9 cellular contexts compared by ENCODE assay signal in the genomic region with DNA sequence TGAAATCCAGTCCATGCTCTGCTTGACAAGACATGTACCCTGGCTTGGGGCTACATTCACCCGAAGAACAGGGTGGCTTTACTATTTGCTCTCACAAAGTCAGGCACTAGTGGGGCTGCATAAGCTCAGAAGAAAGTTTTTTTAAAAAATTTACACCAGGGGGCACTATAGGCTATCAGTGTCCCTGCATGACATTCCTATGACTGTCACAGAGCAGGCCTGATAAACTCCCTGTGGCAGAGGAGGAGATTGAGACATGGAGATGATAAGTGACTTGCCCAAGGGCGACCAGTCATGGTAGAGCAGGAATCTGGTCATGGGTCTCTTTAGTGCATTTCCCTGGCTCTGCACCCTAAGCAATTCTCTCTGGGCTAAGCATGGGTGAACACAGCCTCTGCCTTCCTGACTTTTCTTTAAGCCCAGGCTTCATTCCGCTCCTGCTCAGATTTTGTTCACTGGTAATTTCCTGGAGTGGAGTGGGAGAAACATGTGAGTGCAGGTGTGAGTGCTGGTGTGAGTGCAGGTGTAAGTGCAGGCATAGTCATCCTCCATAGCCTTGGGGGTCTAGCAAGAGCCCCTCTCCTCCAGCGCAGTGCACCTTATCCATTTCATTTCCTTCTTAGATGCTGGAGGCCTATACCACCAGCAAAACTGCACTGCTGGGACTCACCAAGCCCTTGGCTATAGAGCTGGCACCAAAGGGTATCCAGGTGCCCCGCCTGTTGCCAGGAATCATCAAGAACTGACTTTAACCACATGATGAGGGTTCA.
A peak's percentile ranks its signal among the peaks of the same experiment; 100 is the strongest.
DNase-seq lines count a peak whose midpoint lies in the region; ATAC-seq lines count a peak whose summit lies in the region.
"Had no signal": no experiment of that assay in that cellular context is flagged by ENCODE, and none has a peak within 500 bp of the region (broad histone marks: within the 10 kb centered on the region; RNA-seq: fewer than 3 reads in every experiment).

No MANE protein-coding gene starts in this region.

- no peaks in the 10 kb centered on the region for H3K4me1 Mint-ChIP-seq in activated CD8-positive, alpha-beta T cell treated with anti-CD3 and anti-CD28 coated beads, Interleukin-2, amount 10 ng/mL, durations not matched to agents 7 days and 5 days (ENCODE audit: low read depth)
- H3K4me1 Mint-ChIP-seq: B cell had no signal

- no peak overlapping the region for H3K4me2 ChIP-seq in Karpas-422 (ENCODE audit: low read depth, low read length, poor library complexity, severe bottlenecking)

- DNase-seq in NCI-H1092 treated with DMSO at 0.1 percent for 48 hours (lab: John Stamatoyannopoulos, UW) (peak; percentile 48), NCI-H1092 (lab: John Stamatoyannopoulos, UW) (no peak), Karpas-422 (peak; percentile 86), iris pigment epithelial cell (ENCODE audit: low read depth) (peak; percentile 47), COLO668 (lab: John Stamatoyannopoulos, UW; ENCODE audit: unreplicated experiment) (no peak)
- peak; percentile 21 for DNase-seq in activated CD8-positive, alpha-beta T cell treated with anti-CD3 and anti-CD28 coated beads, Interleukin-2, amount 10 ng/mL, durations not matched to agents 7 days and 5 days
- DNase-seq in activated CD4-positive, alpha-beta T cell treated with anti-CD3 and anti-CD28 coated beads for 1 hour = no peak

- H3K27ac ChIP-seq in Karpas-422 (ENCODE audit: low read length) = no peak overlapping the region

- no peak overlapping the region for H3K27ac Mint-ChIP-seq in activated CD8-positive, alpha-beta T cell treated with anti-CD3 and anti-CD28 coated beads, Interleukin-2, amount 10 ng/mL, durations not matched to agents 7 days and 5 days
- H3K27ac Mint-ChIP-seq: B cell had no signal

- H3K27me3 ChIP-seq in Karpas-422 (ENCODE audit: low read length) = 0 out of 2 replicates have a peak, but pooled peaks cover 3% of the 10 kb centered on the region

- no peaks in the 10 kb centered on the region for H3K9me3 Mint-ChIP-seq in activated CD8-positive, alpha-beta T cell treated with anti-CD3 and anti-CD28 coated beads, Interleukin-2, amount 10 ng/mL, durations not matched to agents 7 days and 5 days (ENCODE audit: insufficient read depth)

- CTCF ChIA-PET in activated CD8-positive, alpha-beta T cell treated with anti-CD3 and anti-CD28 coated beads, Interleukin-2, amount 10 ng/mL, durations not matched to agents 7 days and 5 days (lab: Charles Lee) = interaction anchor here (0.6 to 1.5 kb wide), 15 partner anchors 11 to 382 kb away, joined by 3 to 12 read pairs (median 4); partner anchors contain the start of gene DHRS4

- H3K4me3 Mint-ChIP-seq in activated CD8-positive, alpha-beta T cell treated with anti-CD3 and anti-CD28 coated beads, Interleukin-2, amount 10 ng/mL, durations not matched to agents 7 days and 5 days = no peak overlapping the region
- H3K4me3 Mint-ChIP-seq: B cell had no signal

- no peaks in the 10 kb centered on the region for H3K4me1 ChIP-seq in Karpas-422 (ENCODE audit: low read length)

- H4K20me1 ChIP-seq in Karpas-422 (ENCODE audit: insufficient read depth, low read depth, low read length) = no peaks in the 10 kb centered on the region

- peaks cover 3% of the 10 kb centered on the region for H3K27me3 Mint-ChIP-seq in activated CD8-positive, alpha-beta T cell treated with anti-CD3 and anti-CD28 coated beads, Interleukin-2, amount 10 ng/mL, durations not matched to agents 7 days and 5 days (ENCODE audit: low read depth)

- no peaks in the 10 kb centered on the region for H3K36me3 Mint-ChIP-seq in activated CD8-positive, alpha-beta T cell treated with anti-CD3 and anti-CD28 coated beads, Interleukin-2, amount 10 ng/mL, durations not matched to agents 7 days and 5 days (ENCODE audit: low read depth)

- H3K36me3 ChIP-seq in Karpas-422 (ENCODE audit: insufficient read depth, low read length) = no peaks in the 10 kb centered on the region

- POLR2A ChIA-PET in activated CD8-positive, alpha-beta T cell treated with anti-CD3 and anti-CD28 coated beads, Interleukin-2, amount 10 ng/mL, durations not matched to agents 7 days and 5 days (lab: Charles Lee) = interaction anchor here (0.8 kb wide), 1 partner anchor 158 kb away, joined by 3 read pairs; no protein-coding TSS in a partner anchor

- no peak overlapping the region for H3K9ac ChIP-seq in Karpas-422 (ENCODE audit: low read length)

- no peak overlapping the region for H2AFZ ChIP-seq in Karpas-422 (ENCODE audit: low read length)

- peak; percentile 67 for ATAC-seq in activated CD8-positive, alpha-beta T cell treated with anti-CD3 and anti-CD28 coated beads, Interleukin-2, amount 10 ng/mL, durations not matched to agents 7 days and 5 days
- ATAC-seq in HG03039 (IDR thresholded peaks at IDR 0.05; ENCODE audit: unreplicated experiment) = no peak

- no peaks in the 10 kb centered on the region for H3K9me3 ChIP-seq in Karpas-422 (ENCODE audit: low read length)

- no peaks in the 10 kb centered on the region for H3K79me2 ChIP-seq in Karpas-422 (ENCODE audit: low read length)

- H3K9me2 ChIP-seq in Karpas-422 (replicated peaks; ENCODE audit: insufficient read depth, low read length) = no peaks in the 10 kb centered on the region

- H3K4me3 ChIP-seq in Karpas-422 (ENCODE audit: low read length) = no peak overlapping the region

Comparison
In these comparisons a context has a peak if more than half of its experiments do, and no peak if none do; other contexts are left out.
1. DNase-seq: peak in NCI-H1092 treated with DMSO at 0.1 percent for 48 hours (single experiment), Karpas-422 (single experiment), activated CD8-positive, alpha-beta T cell treated with anti-CD3 and anti-CD28 coated beads, Interleukin-2, amount 10 ng/mL, durations not matched to agents 7 days and 5 days (single experiment) and iris pigment epithelial cell (single experiment); none in NCI-H1092 (single experiment), COLO668 (single experiment) and activated CD4-positive, alpha-beta T cell treated with anti-CD3 and anti-CD28 coated beads for 1 hour (single experiment).